In the genomic region with DNA sequence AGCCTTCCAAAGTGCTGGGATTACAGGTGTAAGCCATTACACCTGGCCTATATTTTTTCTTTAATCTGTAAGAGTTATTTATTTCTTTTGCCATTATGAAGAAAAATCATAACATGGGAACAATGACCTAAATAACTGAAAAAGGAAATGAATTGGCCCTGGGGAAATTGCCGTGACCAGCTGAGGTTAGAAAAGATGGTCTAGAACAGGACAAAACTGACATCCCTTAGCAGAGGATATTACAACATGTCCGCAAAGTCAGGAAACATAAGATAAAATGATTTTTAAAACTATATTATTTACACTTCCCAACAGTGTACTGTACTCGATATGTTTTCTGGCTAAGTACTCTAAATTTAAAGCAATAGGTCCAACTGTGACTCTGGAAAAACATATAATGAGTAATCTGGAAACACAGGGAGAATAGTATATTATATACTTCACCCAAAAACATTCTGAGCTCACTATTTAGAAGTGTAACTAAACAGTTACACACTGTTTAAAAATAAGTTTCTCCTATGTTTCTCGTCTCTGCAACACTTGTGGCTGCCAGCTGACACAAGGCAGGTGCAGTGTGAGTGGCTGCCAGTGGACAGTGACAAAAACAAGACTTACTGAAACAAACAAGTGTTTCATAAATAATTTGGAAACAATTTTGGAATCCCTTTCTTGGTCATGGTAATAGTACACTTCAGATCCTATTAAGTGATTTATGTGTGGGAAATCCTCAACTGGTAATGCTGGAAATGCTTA, we compare ENCODE assay signal across 18 cellular contexts.
"Had no signal": no experiment of that assay in that cellular context is flagged by ENCODE, and none has a peak within 500 bp of the region (broad histone marks: within the 10 kb centered on the region; RNA-seq: fewer than 3 reads in every experiment).

No MANE protein-coding gene starts in this region.

- H3K4me1 ChIP-seq: gastroesophageal sphincter had no signal

- H3K4me3 Mint-ChIP-seq: activated naive CD4-positive, alpha-beta T cell treated with anti-CD3 and anti-CD28 coated beads for 36 hours; activated naive CD8-positive, alpha-beta T cell treated with anti-CD3 and anti-CD28 coated beads, Interleukin-2, amount 50 U/mL, for 24 hours; activated T-helper 17 cell treated with anti-CD3 and anti-CD28 coated beads, Interleukin-2, amount 50 U/mL, for 72 hours; naive B cell had no signal

- ATAC-seq: activated naive CD8-positive, alpha-beta T cell treated with anti-CD3 and anti-CD28 coated beads, Interleukin-2, amount 50 U/mL, for 24 hours; activated T-helper 17 cell treated with anti-CD3 and anti-CD28 coated beads, Interleukin-2, amount 50 U/mL, for 72 hours; gastroesophageal sphincter had no signal

- H3K9me3 Mint-ChIP-seq: activated naive CD4-positive, alpha-beta T cell treated with anti-CD3 and anti-CD28 coated beads for 36 hours; activated naive CD8-positive, alpha-beta T cell treated with anti-CD3 and anti-CD28 coated beads, Interleukin-2, amount 50 U/mL, for 24 hours; activated T-helper 17 cell treated with anti-CD3 and anti-CD28 coated beads, Interleukin-2, amount 50 U/mL, for 72 hours; naive B cell had no signal

- H3K27me3 Mint-ChIP-seq: activated naive CD8-positive, alpha-beta T cell treated with anti-CD3 and anti-CD28 coated beads, Interleukin-2, amount 50 U/mL, for 24 hours; activated T-helper 17 cell treated with anti-CD3 and anti-CD28 coated beads, Interleukin-2, amount 50 U/mL, for 72 hours; naive B cell had no signal

- H3K4me3 ChIP-seq: gastroesophageal sphincter, ovary, thoracic aorta had no signal

- H3K27ac ChIP-seq: gastroesophageal sphincter, ovary, thoracic aorta had no signal

- H3K4me1 Mint-ChIP-seq: activated naive CD8-positive, alpha-beta T cell treated with anti-CD3 and anti-CD28 coated beads, Interleukin-2, amount 50 U/mL, for 24 hours; activated T-helper 17 cell treated with anti-CD3 and anti-CD28 coated beads, Interleukin-2, amount 50 U/mL, for 72 hours; naive B cell had no signal

- H3K27me3 ChIP-seq: gastroesophageal sphincter, ovary had no signal

- H3K9me3 ChIP-seq: gastroesophageal sphincter, ovary, thoracic aorta had no signal

- DNase-seq: activated CD4-positive, alpha-beta T cell treated with anti-CD3 and anti-CD28 coated beads for 1 hour; activated CD4-positive, alpha-beta T cell treated with anti-CD3 and anti-CD28 coated beads, Interleukin-2, amount 50 U/mL, for 4 hours; activated naive CD4-positive, alpha-beta T cell treated with anti-CD3 and anti-CD28 coated beads for 36 hours; activated naive CD8-positive, alpha-beta T cell treated with anti-CD3 and anti-CD28 coated beads, Interleukin-2, amount 50 U/mL, for 24 hours; aorta; dermis blood vessel endothelial cell; hippocampal formation; kidney; midbrain; naive B cell; ovary; stimulated activated CD4-positive, alpha-beta T cell treated with anti-CD3 and anti-CD28 coated beads, Interleukin-12 subunit alpha, Interleukin-12 subunit beta, amount 100 ng/mL, for 4 hours; stimulated activated CD4-positive, alpha-beta T cell treated with anti-CD3 and anti-CD28 coated beads, Interleukin-2, amount 100 ng/mL, for 24 hours; T-helper 1 cell; T1000 had no signal

- H3K27ac Mint-ChIP-seq: activated naive CD4-positive, alpha-beta T cell treated with anti-CD3 and anti-CD28 coated beads for 36 hours; activated naive CD8-positive, alpha-beta T cell treated with anti-CD3 and anti-CD28 coated beads, Interleukin-2, amount 50 U/mL, for 24 hours; activated T-helper 17 cell treated with anti-CD3 and anti-CD28 coated beads, Interleukin-2, amount 50 U/mL, for 72 hours had no signal

- H3K36me3 ChIP-seq: ovary, thoracic aorta had no signal
